ENCODE assay signal across 1 cellular context in the genomic region with DNA sequence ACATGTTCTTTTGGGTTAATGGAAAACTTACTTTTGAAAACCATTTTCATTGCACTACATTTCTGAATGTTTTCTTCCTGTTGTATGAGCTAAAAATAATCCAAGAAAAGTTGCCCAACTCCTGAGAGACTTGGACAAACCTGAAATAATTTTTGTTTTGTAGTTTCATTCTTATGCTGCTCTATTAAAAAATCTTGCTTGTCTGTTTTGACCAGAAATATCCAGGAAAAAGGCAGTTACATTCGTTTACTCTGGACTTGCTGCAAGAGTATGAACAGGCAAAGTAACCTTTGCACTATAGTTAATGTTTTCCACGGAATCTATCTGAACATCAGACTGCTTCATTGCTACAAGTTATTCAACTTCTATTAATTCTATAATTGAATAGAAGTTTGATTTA.
TF ChIP-seq lines count a peak whose summit lies in the region.

No MANE protein-coding gene starts in this region.

TF ChIP-seq in HepG2, 621 proteins besides CTCF, POLR2A, EP300 and RAD21:
- TF ChIP-seq, protein P1, sequence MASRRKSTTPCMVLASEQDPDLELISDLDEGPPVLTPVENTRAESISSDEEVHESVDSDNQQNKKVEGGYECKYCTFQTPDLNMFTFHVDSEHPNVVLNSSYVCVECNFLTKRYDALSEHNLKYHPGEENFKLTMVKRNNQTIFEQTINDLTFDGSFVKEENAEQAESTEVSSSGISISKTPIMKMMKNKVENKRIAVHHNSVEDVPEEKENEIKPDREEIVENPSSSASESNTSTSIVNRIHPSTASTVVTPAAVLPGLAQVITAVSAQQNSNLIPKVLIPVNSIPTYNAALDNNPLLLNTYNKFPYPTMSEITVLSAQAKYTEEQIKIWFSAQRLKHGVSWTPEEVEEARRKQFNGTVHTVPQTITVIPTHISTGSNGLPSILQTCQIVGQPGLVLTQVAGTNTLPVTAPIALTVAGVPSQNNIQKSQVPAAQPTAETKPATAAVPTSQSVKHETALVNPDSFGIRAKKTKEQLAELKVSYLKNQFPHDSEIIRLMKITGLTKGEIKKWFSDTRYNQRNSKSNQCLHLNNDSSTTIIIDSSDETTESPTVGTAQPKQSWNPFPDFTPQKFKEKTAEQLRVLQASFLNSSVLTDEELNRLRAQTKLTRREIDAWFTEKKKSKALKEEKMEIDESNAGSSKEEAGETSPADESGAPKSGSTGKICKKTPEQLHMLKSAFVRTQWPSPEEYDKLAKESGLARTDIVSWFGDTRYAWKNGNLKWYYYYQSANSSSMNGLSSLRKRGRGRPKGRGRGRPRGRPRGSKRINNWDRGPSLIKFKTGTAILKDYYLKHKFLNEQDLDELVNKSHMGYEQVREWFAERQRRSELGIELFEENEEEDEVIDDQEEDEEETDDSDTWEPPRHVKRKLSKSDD (CRISPR knock-in tag; IDR thresholded peaks at IDR 0.05; ENCODE audit: low read depth) = no peak
- TF ChIP-seq JDP2 (CRISPR knock-in tag; IDR thresholded peaks at IDR 0.05; ENCODE audit: borderline replicate concordance) (no peak), BCL6 (CRISPR knock-in tag; IDR thresholded peaks at IDR 0.05) (peak; percentile 18; the same call in 1 of the 2 replicates), CEBPB (IDR thresholded peaks at IDR 0.05; ENCODE audit: borderline replicate concordance, low read depth, low read length) (0 out of 2 replicates have a peak, but pooled peaks have one; percentile 34), KAT2B (IDR thresholded peaks at IDR 0.05; ENCODE audit: borderline replicate concordance, low read depth, low read length) (no peak), ASH2L (IDR thresholded peaks at IDR 0.05; ENCODE audit: insufficient read length, low read depth, low read length) (peak; percentile 94), HNF4A (CRISPR knock-in tag; IDR thresholded peaks at IDR 0.05) (peak; percentile 78), HMG20A (CRISPR knock-in tag; IDR thresholded peaks at IDR 0.05; ENCODE audit: borderline replicate concordance) (peak; percentile 31; the same call in 1 of the 2 replicates), ZNF432 (CRISPR knock-in tag; IDR thresholded peaks at IDR 0.05; ENCODE audit: borderline replicate concordance) (no peak), TBL1XR1 (IDR thresholded peaks at IDR 0.05; ENCODE audit: borderline replicate concordance, low read length, partially characterized antibody) (no peak), PAXIP1 (CRISPR knock-in tag; conservative IDR thresholded peaks at IDR 0.05) (peak; percentile 76), TCF12 (IDR thresholded peaks at IDR 0.05) (no peak), TCF12 (CRISPR knock-in tag; IDR thresholded peaks at IDR 0.05) (no peak), KDM6A (CRISPR knock-in tag; IDR thresholded peaks at IDR 0.05; ENCODE audit: low read depth) (peak; percentile 49), HNF4G (IDR thresholded peaks at IDR 0.05; ENCODE audit: borderline replicate concordance, low read depth, low read length) (peak; percentile 67), HNF4G (CRISPR knock-in tag; IDR thresholded peaks at IDR 0.05; ENCODE audit: borderline replicate concordance, low read depth) (no peak)
- TF ChIP-seq, protein P2, sequence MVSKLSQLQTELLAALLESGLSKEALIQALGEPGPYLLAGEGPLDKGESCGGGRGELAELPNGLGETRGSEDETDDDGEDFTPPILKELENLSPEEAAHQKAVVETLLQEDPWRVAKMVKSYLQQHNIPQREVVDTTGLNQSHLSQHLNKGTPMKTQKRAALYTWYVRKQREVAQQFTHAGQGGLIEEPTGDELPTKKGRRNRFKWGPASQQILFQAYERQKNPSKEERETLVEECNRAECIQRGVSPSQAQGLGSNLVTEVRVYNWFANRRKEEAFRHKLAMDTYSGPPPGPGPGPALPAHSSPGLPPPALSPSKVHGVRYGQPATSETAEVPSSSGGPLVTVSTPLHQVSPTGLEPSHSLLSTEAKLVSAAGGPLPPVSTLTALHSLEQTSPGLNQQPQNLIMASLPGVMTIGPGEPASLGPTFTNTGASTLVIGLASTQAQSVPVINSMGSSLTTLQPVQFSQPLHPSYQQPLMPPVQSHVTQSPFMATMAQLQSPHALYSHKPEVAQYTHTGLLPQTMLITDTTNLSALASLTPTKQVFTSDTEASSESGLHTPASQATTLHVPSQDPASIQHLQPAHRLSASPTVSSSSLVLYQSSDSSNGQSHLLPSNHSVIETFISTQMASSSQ (IDR thresholded peaks at IDR 0.05; ENCODE audit: low read depth) = peak; percentile 42; the same call in 1 of the 2 replicates
- TF ChIP-seq, protein P2 (CRISPR knock-in tag; IDR thresholded peaks at IDR 0.05; ENCODE audit: borderline replicate concordance) = no peak
- TF ChIP-seq, protein P3, sequence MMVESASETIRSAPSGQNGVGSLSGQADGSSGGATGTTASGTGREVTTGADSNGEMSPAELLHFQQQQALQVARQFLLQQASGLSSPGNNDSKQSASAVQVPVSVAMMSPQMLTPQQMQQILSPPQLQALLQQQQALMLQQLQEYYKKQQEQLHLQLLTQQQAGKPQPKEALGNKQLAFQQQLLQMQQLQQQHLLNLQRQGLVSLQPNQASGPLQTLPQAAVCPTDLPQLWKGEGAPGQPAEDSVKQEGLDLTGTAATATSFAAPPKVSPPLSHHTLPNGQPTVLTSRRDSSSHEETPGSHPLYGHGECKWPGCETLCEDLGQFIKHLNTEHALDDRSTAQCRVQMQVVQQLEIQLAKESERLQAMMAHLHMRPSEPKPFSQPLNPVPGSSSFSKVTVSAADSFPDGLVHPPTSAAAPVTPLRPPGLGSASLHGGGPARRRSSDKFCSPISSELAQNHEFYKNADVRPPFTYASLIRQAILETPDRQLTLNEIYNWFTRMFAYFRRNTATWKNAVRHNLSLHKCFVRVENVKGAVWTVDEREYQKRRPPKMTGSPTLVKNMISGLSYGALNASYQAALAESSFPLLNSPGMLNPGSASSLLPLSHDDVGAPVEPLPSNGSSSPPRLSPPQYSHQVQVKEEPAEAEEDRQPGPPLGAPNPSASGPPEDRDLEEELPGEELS (CRISPR knock-in tag; IDR thresholded peaks at IDR 0.05) = no peak
